Comparison of ENCODE assay signal across 8 cellular contexts in the genomic region with DNA sequence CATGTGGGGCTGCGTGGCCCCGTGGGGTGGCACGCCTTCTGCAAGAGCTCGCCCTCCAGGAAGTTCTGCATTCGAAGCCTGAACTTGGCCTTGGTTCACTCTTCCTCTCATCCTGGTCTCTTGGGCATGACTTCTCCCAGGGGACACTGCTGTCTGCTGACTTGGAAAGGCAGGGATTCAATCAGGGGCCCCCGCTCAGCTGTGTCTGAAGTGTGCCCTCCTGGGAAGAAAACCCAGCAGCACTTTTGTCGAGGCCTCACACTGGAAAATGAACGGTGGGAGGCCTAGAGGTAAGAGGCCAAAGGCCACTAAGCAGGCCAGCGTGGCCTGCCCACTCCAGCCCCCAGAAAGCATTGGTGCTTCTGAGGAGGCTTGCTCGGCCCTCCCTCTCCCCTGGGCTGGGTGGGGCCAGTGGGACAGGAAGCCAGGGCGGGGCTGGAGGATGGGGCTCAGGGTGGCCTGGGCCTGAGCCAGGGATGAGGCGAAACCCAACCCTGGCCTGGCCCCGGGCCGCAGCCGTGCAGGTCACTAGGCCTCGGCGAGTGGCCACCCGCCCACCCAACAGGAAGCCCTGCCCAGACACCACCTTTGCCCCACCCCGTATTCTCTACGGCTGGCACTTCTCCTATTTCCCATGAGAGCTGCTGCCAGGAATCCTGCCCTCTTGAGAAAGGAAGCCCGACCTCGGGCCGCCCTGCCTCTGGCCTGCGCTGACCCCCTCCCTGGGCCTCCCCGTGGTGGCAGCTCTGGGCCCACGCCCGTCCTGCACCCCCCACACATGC.
DNase-seq lines count a peak whose midpoint lies in the region; ATAC-seq, FAIRE-seq and TF ChIP-seq lines count a peak whose summit lies in the region.

No MANE protein-coding gene starts in this region.

- POLR2A ChIA-PET in A549 (lab: Yijun Ruan, JAX), result interaction anchor here (0.6 to 2.6 kb wide), 3 partner anchors 41 to 48 kb away, joined by 3 to 10 read pairs (median 3); no protein-coding TSS in a partner anchor

- DNase-seq in A549 (ENCODE audit: low read depth in 1 of 2, low spot score in 1 of 2) (peak; percentile 91 to 97), GM19239 (ENCODE audit: insufficient read length, low spot score) (peak; percentile 82), UCSD-AML1 (lab: John Stamatoyannopoulos, UW; ENCODE audit: unreplicated experiment) (peak; percentile 67), cortex of kidney (lab: John Stamatoyannopoulos, UW) (peak; percentile 50), mesenteric fat pad (ENCODE audit: low spot score) (peak; percentile 96), suprapubic skin (ENCODE audit: low spot score in 2 of 2) (peak; percentile 94), SIG-M5 (lab: John Stamatoyannopoulos, UW) (no peak)

- H3K27me3 ChIP-seq in suprapubic skin, result no peaks in the 10 kb centered on the region

- TF ChIP-seq EP300 in A549 (IDR thresholded peaks at IDR 0.05) (peak; percentile 72 to 83; a peak in 2 of 5 replicates), suprapubic skin (IDR thresholded peaks at IDR 0.05) (no peak)

- H3K4me2 ChIP-seq in A549, result peak overlapping the region; percentile 74

- H3K36me3 ChIP-seq in suprapubic skin, result no peaks in the 10 kb centered on the region

- no peaks in the 10 kb centered on the region for H3K9me3 ChIP-seq in A549
- no peaks in the 10 kb centered on the region for H3K9me3 ChIP-seq in suprapubic skin

- H3K27ac ChIP-seq in A549 (peak overlapping the region; percentile 98 to 99), suprapubic skin (peak overlapping the region; percentile 91)

- 0 out of 2 replicates have a peak, but pooled peaks have one; percentile 8 for TF ChIP-seq POLR2A in A549 (IDR thresholded peaks at IDR 0.05; ENCODE audit: low read length)
- TF ChIP-seq POLR2A in suprapubic skin (IDR thresholded peaks at IDR 0.05), result no peak

- CTCF ChIA-PET in A549 (lab: Yijun Ruan, JAX), result interaction anchor here (1.0 to 7.7 kb wide), 5 partner anchors 8 to 1102 kb away, joined by 3 to 92 read pairs (median 14); no protein-coding TSS in a partner anchor

- H3K4me3 ChIP-seq in A549 (no peak overlapping the region), suprapubic skin (no peak overlapping the region)

- H3K4me1 ChIP-seq in A549 (peaks cover 99% of the 10 kb centered on the region), suprapubic skin (peaks cover 100% of the 10 kb centered on the region)

- TF ChIP-seq CTCF in A549 (IDR thresholded peaks at IDR 0.05) (no peak), suprapubic skin (IDR thresholded peaks at IDR 0.05) (no peak)

- FAIRE-seq in A549 (lab: Jason Lieb, UNC) (no peak), GM19239 (lab: Jason Lieb, UNC) (peak; percentile 53)

- WGBS in A549 (ENCODE audit: missing lambda C conversion rate), result 10% methylated on average over 14 of the region's 27 CpGs
- 10% methylated on average over 12 of the region's 27 CpGs for WGBS in suprapubic skin

- ATAC-seq in A549 (peak; percentile 62 to 82), HG03521 (IDR thresholded peaks at IDR 0.05; ENCODE audit: unreplicated experiment) (peak; percentile 80)

- peak in 1 of 2 experiments; percentile 59; a peak in 4 of 5 replicates for TF ChIP-seq RAD21 in A549 (conservative IDR thresholded peaks at IDR 0.05 in 1 of 2, IDR thresholded peaks at IDR 0.05 in 1 of 2)

TF ChIP-seq in A549, 52 proteins besides CTCF, POLR2A, EP300 and RAD21 (continues in another document):
- TF ChIP-seq HOXA7 (CRISPR knock-in tag; IDR thresholded peaks at IDR 0.05) (no peak), CBX8 (IDR thresholded peaks at IDR 0.05) (no peak), ZSCAN20 (CRISPR knock-in tag; IDR thresholded peaks at IDR 0.05) (no peak), HEYL (CRISPR knock-in tag; IDR thresholded peaks at IDR 0.05) (peak; percentile 60; the same call in 1 of the 2 replicates), CEBPB (IDR thresholded peaks at IDR 0.05) (peak in 1 of 2 experiments; percentile 49; a peak in 1 of 4 replicates), FOXS1 (CRISPR knock-in tag; IDR thresholded peaks at IDR 0.05) (peak; percentile 37; the same call in 1 of the 2 replicates), CHD4 (IDR thresholded peaks at IDR 0.05; ENCODE audit: borderline replicate concordance) (no peak), MAFK (IDR thresholded peaks at IDR 0.05; ENCODE audit: partially characterized antibody) (no peak), ESRRA (IDR thresholded peaks at IDR 0.05; ENCODE audit: borderline replicate concordance, low read length) (no peak), MAZ (IDR thresholded peaks at IDR 0.05; ENCODE audit: borderline replicate concordance, low read depth, low read length) (no peak), SREBF2 (IDR thresholded peaks at IDR 0.05) (no peak), HDAC2 (IDR thresholded peaks at IDR 0.05) (no peak), GATA3 (IDR thresholded peaks at IDR 0.05; ENCODE audit: borderline replicate concordance) (peak; percentile 60; the same call in 1 of the 2 replicates), JUNB (IDR thresholded peaks at IDR 0.05) (no peak), JUN (IDR thresholded peaks at IDR 0.05) (peak; percentile 55 to 80; a peak in 3 of 5 replicates), ZNF302 (CRISPR knock-in tag; IDR thresholded peaks at IDR 0.05) (no peak), EHMT2 (IDR thresholded peaks at IDR 0.05; ENCODE audit: low read depth) (no peak), NR3C1 (IDR thresholded peaks at IDR 0.05) (no peak), HOXB13 (CRISPR knock-in tag; IDR thresholded peaks at IDR 0.05; ENCODE audit: low read depth) (peak; percentile 62; the same call in 1 of the 2 replicates), FOSL2 (IDR thresholded peaks at IDR 0.05) (no peak), FOSL2 (CRISPR knock-in tag; IDR thresholded peaks at IDR 0.05) (no peak), CBX2 (IDR thresholded peaks at IDR 0.05; ENCODE audit: borderline replicate concordance, low read depth) (no peak), EHF (CRISPR knock-in tag; IDR thresholded peaks at IDR 0.05) (no peak), RARB (CRISPR knock-in tag; IDR thresholded peaks at IDR 0.05) (no peak), KDM5A (IDR thresholded peaks at IDR 0.05) (no peak)
- TF ChIP-seq, protein P1, sequence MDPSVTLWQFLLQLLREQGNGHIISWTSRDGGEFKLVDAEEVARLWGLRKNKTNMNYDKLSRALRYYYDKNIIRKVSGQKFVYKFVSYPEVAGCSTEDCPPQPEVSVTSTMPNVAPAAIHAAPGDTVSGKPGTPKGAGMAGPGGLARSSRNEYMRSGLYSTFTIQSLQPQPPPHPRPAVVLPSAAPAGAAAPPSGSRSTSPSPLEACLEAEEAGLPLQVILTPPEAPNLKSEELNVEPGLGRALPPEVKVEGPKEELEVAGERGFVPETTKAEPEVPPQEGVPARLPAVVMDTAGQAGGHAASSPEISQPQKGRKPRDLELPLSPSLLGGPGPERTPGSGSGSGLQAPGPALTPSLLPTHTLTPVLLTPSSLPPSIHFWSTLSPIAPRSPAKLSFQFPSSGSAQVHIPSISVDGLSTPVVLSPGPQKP (IDR thresholded peaks at IDR 0.05; ENCODE audit: low read depth, low read length), result no peak
- TF ChIP-seq, protein P2, sequence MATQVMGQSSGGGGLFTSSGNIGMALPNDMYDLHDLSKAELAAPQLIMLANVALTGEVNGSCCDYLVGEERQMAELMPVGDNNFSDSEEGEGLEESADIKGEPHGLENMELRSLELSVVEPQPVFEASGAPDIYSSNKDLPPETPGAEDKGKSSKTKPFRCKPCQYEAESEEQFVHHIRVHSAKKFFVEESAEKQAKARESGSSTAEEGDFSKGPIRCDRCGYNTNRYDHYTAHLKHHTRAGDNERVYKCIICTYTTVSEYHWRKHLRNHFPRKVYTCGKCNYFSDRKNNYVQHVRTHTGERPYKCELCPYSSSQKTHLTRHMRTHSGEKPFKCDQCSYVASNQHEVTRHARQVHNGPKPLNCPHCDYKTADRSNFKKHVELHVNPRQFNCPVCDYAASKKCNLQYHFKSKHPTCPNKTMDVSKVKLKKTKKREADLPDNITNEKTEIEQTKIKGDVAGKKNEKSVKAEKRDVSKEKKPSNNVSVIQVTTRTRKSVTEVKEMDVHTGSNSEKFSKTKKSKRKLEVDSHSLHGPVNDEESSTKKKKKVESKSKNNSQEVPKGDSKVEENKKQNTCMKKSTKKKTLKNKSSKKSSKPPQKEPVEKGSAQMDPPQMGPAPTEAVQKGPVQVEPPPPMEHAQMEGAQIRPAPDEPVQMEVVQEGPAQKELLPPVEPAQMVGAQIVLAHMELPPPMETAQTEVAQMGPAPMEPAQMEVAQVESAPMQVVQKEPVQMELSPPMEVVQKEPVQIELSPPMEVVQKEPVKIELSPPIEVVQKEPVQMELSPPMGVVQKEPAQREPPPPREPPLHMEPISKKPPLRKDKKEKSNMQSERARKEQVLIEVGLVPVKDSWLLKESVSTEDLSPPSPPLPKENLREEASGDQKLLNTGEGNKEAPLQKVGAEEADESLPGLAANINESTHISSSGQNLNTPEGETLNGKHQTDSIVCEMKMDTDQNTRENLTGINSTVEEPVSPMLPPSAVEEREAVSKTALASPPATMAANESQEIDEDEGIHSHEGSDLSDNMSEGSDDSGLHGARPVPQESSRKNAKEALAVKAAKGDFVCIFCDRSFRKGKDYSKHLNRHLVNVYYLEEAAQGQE (IDR thresholded peaks at IDR 0.05), result no peak
- TF ChIP-seq, protein P3, sequence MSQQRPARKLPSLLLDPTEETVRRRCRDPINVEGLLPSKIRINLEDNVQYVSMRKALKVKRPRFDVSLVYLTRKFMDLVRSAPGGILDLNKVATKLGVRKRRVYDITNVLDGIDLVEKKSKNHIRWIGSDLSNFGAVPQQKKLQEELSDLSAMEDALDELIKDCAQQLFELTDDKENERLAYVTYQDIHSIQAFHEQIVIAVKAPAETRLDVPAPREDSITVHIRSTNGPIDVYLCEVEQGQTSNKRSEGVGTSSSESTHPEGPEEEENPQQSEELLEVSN (IDR thresholded peaks at IDR 0.05; ENCODE audit: borderline replicate concordance, low read depth), result peak; percentile 32; the same call in 1 of the 2 replicates
- TF ChIP-seq, protein P4, sequence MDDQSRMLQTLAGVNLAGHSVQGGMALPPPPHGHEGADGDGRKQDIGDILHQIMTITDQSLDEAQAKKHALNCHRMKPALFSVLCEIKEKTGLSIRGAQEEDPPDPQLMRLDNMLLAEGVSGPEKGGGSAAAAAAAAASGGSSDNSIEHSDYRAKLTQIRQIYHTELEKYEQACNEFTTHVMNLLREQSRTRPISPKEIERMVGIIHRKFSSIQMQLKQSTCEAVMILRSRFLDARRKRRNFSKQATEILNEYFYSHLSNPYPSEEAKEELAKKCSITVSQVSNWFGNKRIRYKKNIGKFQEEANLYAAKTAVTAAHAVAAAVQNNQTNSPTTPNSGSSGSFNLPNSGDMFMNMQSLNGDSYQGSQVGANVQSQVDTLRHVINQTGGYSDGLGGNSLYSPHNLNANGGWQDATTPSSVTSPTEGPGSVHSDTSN (IDR thresholded peaks at IDR 0.05), result no peak
- TF ChIP-seq, protein P5, sequence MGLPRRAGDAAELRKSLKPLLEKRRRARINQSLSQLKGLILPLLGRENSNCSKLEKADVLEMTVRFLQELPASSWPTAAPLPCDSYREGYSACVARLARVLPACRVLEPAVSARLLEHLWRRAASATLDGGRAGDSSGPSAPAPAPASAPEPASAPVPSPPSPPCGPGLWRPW (IDR thresholded peaks at IDR 0.05), result no peak
